ENCODE assay signal across 8 cellular contexts in the genomic region with DNA sequence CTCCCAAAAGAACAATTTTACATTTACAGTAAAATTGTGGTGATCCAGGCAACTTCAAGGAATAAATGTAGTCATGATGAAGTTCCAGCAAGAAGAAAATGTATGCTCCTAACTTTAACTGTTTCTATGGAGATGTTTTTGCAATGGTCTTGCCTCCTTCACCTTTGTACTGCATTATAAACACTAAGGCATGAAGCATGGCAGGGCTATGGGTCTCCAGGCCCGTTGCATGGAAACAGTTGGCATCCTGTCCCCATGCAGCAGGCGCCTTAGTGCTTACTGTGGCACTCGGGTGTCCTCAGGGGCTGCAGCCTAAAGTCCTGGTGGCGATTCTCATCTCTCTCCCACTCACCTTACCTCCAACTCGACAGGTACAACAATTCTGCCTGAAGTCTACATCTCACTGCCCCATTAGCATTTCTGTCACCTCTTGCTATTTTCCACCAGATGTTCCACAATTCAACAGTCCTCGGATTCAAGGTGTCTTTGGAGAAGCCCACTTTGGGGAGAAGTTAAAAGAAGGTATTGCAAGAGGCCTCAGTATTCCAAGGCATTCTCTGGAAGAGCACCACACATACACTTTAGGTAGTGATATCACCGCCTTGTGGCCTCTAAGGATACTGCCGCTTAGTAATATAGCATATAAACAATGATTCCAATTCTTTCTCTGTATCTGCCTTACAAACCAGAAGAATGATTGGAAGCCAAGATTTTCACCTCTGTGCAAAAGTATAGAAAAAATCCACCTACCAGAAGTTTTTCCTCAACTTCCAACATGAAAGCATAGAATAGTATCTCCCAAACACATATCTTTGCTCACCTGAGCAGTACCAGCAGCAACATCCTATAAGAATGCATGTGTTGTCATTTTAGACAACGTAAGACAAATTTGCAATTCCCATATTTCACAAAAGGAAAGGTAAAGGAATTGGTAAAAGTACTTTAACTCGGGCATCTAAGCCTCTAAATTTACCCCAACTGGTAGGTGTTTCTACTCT. TPM values are rescaled to one million over a fixed set of nuclear protein-coding genes. Genes with fewer than 3 reads are reported as not detected.
A peak's percentile ranks its signal among the peaks of the same experiment; 100 is the strongest.
DNase-seq lines count a peak whose midpoint lies in the region; ATAC-seq and TF ChIP-seq lines count a peak whose summit lies in the region.

No MANE protein-coding gene starts in this region.

- H4K20me1 ChIP-seq in smooth muscle cell (ENCODE audit: low read depth): peaks cover 32% of the 10 kb centered on the region

- peaks cover 2% of the 10 kb centered on the region; the same call in 1 of the 2 replicates for H3K36me3 ChIP-seq in SJSA1
- no peaks in the 10 kb centered on the region for H3K36me3 ChIP-seq in smooth muscle cell (ENCODE audit: low read depth)
- no peaks in the 10 kb centered on the region for H3K36me3 ChIP-seq in effector memory CD4-positive, alpha-beta T cell (ENCODE audit: control insufficient read depth, insufficient read depth, low read length)

- H3K4me3 ChIP-seq in SJSA1 (no peak overlapping the region), smooth muscle cell (no peak overlapping the region)
- H3K4me3 ChIP-seq in effector memory CD4-positive, alpha-beta T cell (ENCODE audit: insufficient read depth, low read depth, low read length, poor library complexity, severe bottlenecking): no peak overlapping the region

- no peaks in the 10 kb centered on the region for H3F3A ChIP-seq in smooth muscle cell (ENCODE audit: low read depth)

- WGBS in smooth muscle cell (ENCODE audit: low lambda C conversion rate): 67% methylated on average over 10 of the region's 10 CpGs

- DNase-seq in Right ventricle myocardium superior: no peak
- no peak for DNase-seq in Right ventricle myocardium inferior (ENCODE audit: missing footprints)
- peak; percentile 41 for DNase-seq in HT1080 (ENCODE audit: low read depth)
- DNase-seq in SJSA1 (ENCODE audit: low read depth in 1 of 2, low spot score in 2 of 2): peak; percentile 45 to 48
- peak; percentile 37 for DNase-seq in foreskin melanocyte
- DNase-seq in smooth muscle cell (lab: John Stamatoyannopoulos, UW; ENCODE audit: unreplicated experiment): no peak
- no peak for DNase-seq in effector memory CD4-positive, alpha-beta T cell

- no peak overlapping the region for H3K4me2 ChIP-seq in smooth muscle cell

- H2AFZ ChIP-seq in smooth muscle cell (ENCODE audit: low read depth): no peak overlapping the region

- H3K4me1 ChIP-seq in SJSA1 (replicated peaks) (peaks cover 54% of the 10 kb centered on the region), smooth muscle cell (ENCODE audit: low read depth) (peaks cover 8% of the 10 kb centered on the region)
- peaks cover 5% of the 10 kb centered on the region for H3K4me1 ChIP-seq in effector memory CD4-positive, alpha-beta T cell (ENCODE audit: control insufficient read depth, insufficient read depth, low read length, poor library complexity, severe bottlenecking)

- H3K79me2 ChIP-seq in smooth muscle cell (ENCODE audit: low read depth): peaks cover 56% of the 10 kb centered on the region

- H3K9me3 ChIP-seq in SJSA1 (replicated peaks) (no peaks in the 10 kb centered on the region), smooth muscle cell (replicated peaks; ENCODE audit: low read depth) (no peaks in the 10 kb centered on the region)
- H3K9me3 ChIP-seq in effector memory CD4-positive, alpha-beta T cell (ENCODE audit: control insufficient read depth, low read length): no peaks in the 10 kb centered on the region

- no peak overlapping the region for H3K9ac ChIP-seq in smooth muscle cell (ENCODE audit: low read depth)

- ATAC-seq in Right ventricle myocardium superior (ENCODE audit: poor library complexity) (peak; percentile 38), Right ventricle myocardium inferior (no peak), HG02852 (IDR thresholded peaks at IDR 0.05; ENCODE audit: unreplicated experiment) (no peak)

- intact Hi-C loops in Right ventricle myocardium superior (cut with DNase I) (loop anchor here (10.0 kb wide), 1 partner anchor 253 kb away; no protein-coding TSS in a partner anchor), Right ventricle myocardium inferior (cut with DNase I) (no loop called here)

- H3K27ac ChIP-seq in SJSA1: peak overlapping the region; percentile 47; the same call in 1 of the 2 replicates
- H3K27ac ChIP-seq in smooth muscle cell (ENCODE audit: low read depth): peak overlapping the region; percentile 23
- H3K27ac ChIP-seq in effector memory CD4-positive, alpha-beta T cell (ENCODE audit: insufficient read depth, low read length, poor library complexity, severe bottlenecking): no peak overlapping the region

- TF ChIP-seq CTCF in smooth muscle cell (IDR thresholded peaks at IDR 0.05; ENCODE audit: borderline replicate concordance, insufficient read depth, poor library complexity, severe bottlenecking): peak; percentile 66

- H3K27me3 ChIP-seq in SJSA1 (replicated peaks) (no peaks in the 10 kb centered on the region), smooth muscle cell (ENCODE audit: low read depth) (no peaks in the 10 kb centered on the region)
- peaks cover 10% of the 10 kb centered on the region for H3K27me3 ChIP-seq in effector memory CD4-positive, alpha-beta T cell (replicated peaks; ENCODE audit: control insufficient read depth, insufficient read depth, low read length, poor library complexity, severe bottlenecking)

RNA-seq across cellular contexts. Expression of a gene that starts 5.1 kb away (rescaled TPM):
- total RNA-seq in Right ventricle myocardium superior: 53.2 TPM
- 56.1 TPM for total RNA-seq in Right ventricle myocardium inferior
- total RNA-seq in HT1080 (2014; rRNA removed; shearing (Covaris generic)): 3.0 and 4.0 TPM in 2 replicates
- polyA plus RNA-seq in HT1080 (2015; cell fraction: cytosol; rRNA removed): 2.2 and 3.0 TPM in 2 replicates
- polyA plus RNA-seq in HT1080 (2015; cell fraction: nucleus; rRNA removed): 2.7 and 3.3 TPM in 2 replicates
- 36.2 and 46.0 TPM in 2 replicates for total RNA-seq in SJSA1 (2014; rRNA removed; shearing (Covaris generic))
- total RNA-seq in smooth muscle cell: 29.2 and 38.9 TPM in 2 replicates
- polyA plus RNA-seq in smooth muscle cell: 14.3 and 17.7 TPM in 2 replicates

Comparison
In these comparisons a context has a peak if more than half of its experiments do, and no peak if none do; other contexts are left out.
1. DNase-seq: peak in HT1080 (single experiment), SJSA1 (2 of 2) and foreskin melanocyte (single experiment); none in Right ventricle myocardium superior (single experiment), Right ventricle myocardium inferior (single experiment), smooth muscle cell (single experiment) and effector memory CD4-positive, alpha-beta T cell (0 of 3).